Comparison of ENCODE assay signal across 9 cellular contexts in the genomic region with DNA sequence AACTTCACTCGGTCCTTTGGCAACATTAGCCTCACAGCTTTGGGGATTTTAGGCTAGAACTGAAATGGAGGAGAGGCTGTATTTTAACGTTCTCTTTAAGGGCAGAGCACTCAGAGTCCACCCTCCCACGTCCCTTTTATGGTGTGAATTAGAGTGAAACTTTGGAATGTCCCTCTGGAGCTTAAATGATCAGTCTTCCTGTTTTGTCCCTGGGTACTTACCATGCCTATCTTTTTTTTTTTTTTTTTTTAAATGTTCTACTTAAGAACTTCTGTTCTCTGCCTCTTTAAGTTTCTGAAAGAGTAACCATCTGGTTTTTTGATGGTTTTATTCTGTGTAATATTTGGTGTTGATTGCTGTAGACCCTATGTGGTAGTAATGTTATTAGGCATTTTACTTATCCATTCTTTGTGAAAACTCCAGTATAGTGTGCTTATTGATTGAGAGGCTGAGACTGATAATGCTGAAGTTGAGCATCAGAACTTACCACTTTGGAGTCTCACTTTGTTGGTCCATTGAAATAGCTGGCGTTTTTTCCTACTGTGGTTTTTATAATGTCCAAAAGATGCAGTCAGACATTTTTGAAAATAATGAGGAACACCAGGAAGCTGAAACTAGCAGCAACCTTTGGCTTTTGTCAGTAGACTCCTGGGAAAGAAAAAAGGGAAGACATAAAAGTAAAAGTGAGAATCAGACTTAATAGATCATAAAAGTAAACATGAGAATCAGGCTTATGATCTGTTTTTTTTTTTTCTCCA. TPM values are rescaled to one million over a fixed set of nuclear protein-coding genes. Genes with fewer than 3 reads are reported as not detected.
DNase-seq lines count a peak whose midpoint lies in the region; ATAC-seq and TF ChIP-seq lines count a peak whose summit lies in the region.
"Had no signal": no experiment of that assay in that cellular context is flagged by ENCODE, and none has a peak within 500 bp of the region (broad histone marks: within the 10 kb centered on the region; RNA-seq: fewer than 3 reads in every experiment).

No MANE protein-coding gene starts in this region.

- no peak overlapping the region for H3K4me3 ChIP-seq in choroid plexus epithelial cell (ENCODE audit: low read depth, low read length)
- H3K4me3 ChIP-seq in lower lobe of right lung: no peak overlapping the region
- peak overlapping the region in 1 of 4 donors; percentile 7 for H3K4me3 ChIP-seq in stomach
- H3K4me3 ChIP-seq in CD4-positive, alpha-beta memory T cell (ENCODE audit: low read length in 2 of 2): no peak overlapping the region

- CTCF ChIA-PET in CD4-positive, alpha-beta memory T cell (lab: Charles Lee; ENCODE audit: partially characterized antibody): no interaction called here

- peak overlapping the region in 1 of 7 donors; percentile 2 for H3K27ac Mint-ChIP-seq in CD4-positive, alpha-beta memory T cell

- DNase-seq in HCEC 1CT (peak; percentile 27), choroid plexus epithelial cell (ENCODE audit: low read depth) (peak; percentile 58), lower lobe of right lung (no peak), stomach (no peak), NCI-H524 treated with DMSO at 0.1 percent for 48 hours (lab: John Stamatoyannopoulos, UW) (no peak), mesenteric fat pad (ENCODE audit: low spot score) (no peak)
- DNase-seq in CD4-positive, alpha-beta memory T cell: no peak
- DNase-seq: NCI-H2107 had no signal

- H3K9me3 ChIP-seq in lower lobe of right lung: no peaks in the 10 kb centered on the region
- H3K9me3 ChIP-seq in stomach: no peaks in the 10 kb centered on the region
- no peaks in the 10 kb centered on the region for H3K9me3 ChIP-seq in CD4-positive, alpha-beta memory T cell (ENCODE audit: control insufficient read depth in 1 of 2, low read length in 2 of 2)

- H3K36me3 ChIP-seq in lower lobe of right lung (no peaks in the 10 kb centered on the region), stomach (peaks cover 0 to 5% (median 0%) of the 10 kb centered on the region in 4 donors)
- peaks cover 4% of the 10 kb centered on the region for H3K36me3 ChIP-seq in CD4-positive, alpha-beta memory T cell (ENCODE audit: insufficient read depth, low read length)

- POLR2A ChIA-PET in CD4-positive, alpha-beta memory T cell (lab: Charles Lee; ENCODE audit: partially characterized antibody): interaction anchor here (0.5 kb wide), 1 partner anchor 458 kb away, joined by 3 read pairs; no protein-coding TSS in a partner anchor

- 28 to 46% (median 34%) methylated on average over 4 of the region's 4 CpGs for WGBS in stomach, 5 donors

- no peaks in the 10 kb centered on the region for H3K9me3 Mint-ChIP-seq in CD4-positive, alpha-beta memory T cell

- H3K27me3 Mint-ChIP-seq in CD4-positive, alpha-beta memory T cell: no peaks in the 10 kb centered on the region

- TF ChIP-seq POLR2A in stomach (IDR thresholded peaks at IDR 0.05): no peak

- H3K27ac ChIP-seq in lower lobe of right lung (peak overlapping the region; percentile 54), stomach (peak overlapping the region in 4 of 5 donors; percentile 71 to 83 (median 74))
- no peak overlapping the region for H3K27ac ChIP-seq in CD4-positive, alpha-beta memory T cell (ENCODE audit: low read depth, low read length)

- peaks cover 70% of the 10 kb centered on the region for H3K4me1 ChIP-seq in lower lobe of right lung
- peaks cover 17 to 93% (median 54%) of the 10 kb centered on the region in 4 donors for H3K4me1 ChIP-seq in stomach
- peaks cover 23% of the 10 kb centered on the region for H3K4me1 ChIP-seq in CD4-positive, alpha-beta memory T cell (ENCODE audit: insufficient read depth, low read length)

- H3K4me3 Mint-ChIP-seq in CD4-positive, alpha-beta memory T cell: peak overlapping the region in 1 of 8 donors; percentile 8

- no peak for TF ChIP-seq EP300 in stomach (IDR thresholded peaks at IDR 0.05)

- H3K27me3 ChIP-seq in lower lobe of right lung (ENCODE audit: low read depth) (no peaks in the 10 kb centered on the region), stomach (no peaks in the 10 kb centered on the region)
- no peaks in the 10 kb centered on the region for H3K27me3 ChIP-seq in CD4-positive, alpha-beta memory T cell (ENCODE audit: insufficient read depth, low read length)

- TF ChIP-seq CTCF in choroid plexus epithelial cell (conservative IDR thresholded peaks at IDR 0.05; ENCODE audit: low read depth, low read length) (no peak), lower lobe of right lung (IDR thresholded peaks at IDR 0.05) (no peak), stomach (IDR thresholded peaks at IDR 0.05) (no peak)

- peaks cover 18 to 42% (median 30%) of the 10 kb centered on the region in 4 donors for H3K4me1 Mint-ChIP-seq in CD4-positive, alpha-beta memory T cell

- peaks cover 19 to 21% of the 10 kb centered on the region in 2 donors for H3K36me3 Mint-ChIP-seq in CD4-positive, alpha-beta memory T cell

- ATAC-seq in lower lobe of right lung (peak; percentile 61 to 87), HG03460 (IDR thresholded peaks at IDR 0.05; ENCODE audit: unreplicated experiment) (no peak)

- intact Hi-C loops in lower lobe of right lung (cut with DNase I) (no loop called here), stomach (cut with DNase I; ENCODE audit: low total_unique reads) (no loop called here)
- intact Hi-C loops in CD4-positive, alpha-beta memory T cell (cut with micrococcal nuclease): no loop called here

RNA-seq across cellular contexts. Expression of gene UVRAG, which starts 11.6 kb away (rescaled TPM):
- total RNA-seq in lower lobe of right lung: 36.0 TPM
- 10 to 100 TPM; 18.8 to 55.5 (median 33.0) TPM for total RNA-seq in stomach
- 1 to 10 TPM; 4.7 to 8.9 (median 6.5) TPM for polyA plus RNA-seq in stomach
- 10 to 100 TPM; 22.0 to 32.2 TPM for total RNA-seq in CD4-positive, alpha-beta memory T cell
- 10 to 100 TPM; 11.2 to 20.5 TPM for polyA plus RNA-seq in CD4-positive, alpha-beta memory T cell
- 80.4 TPM for total RNA-seq in mesenteric fat pad

RNA-seq across cellular contexts. Expression of gene DGAT2, which starts 58.1 kb away (rescaled TPM):
- total RNA-seq in lower lobe of right lung: 7.4 TPM
- 10 to 100 TPM in 1 of 5 donors, 1 to 10 TPM in 1, under 1 TPM in 1, not detected in 2; 0.45 to 16.1 (median 5.5) TPM for total RNA-seq in stomach
- polyA plus RNA-seq in stomach: 1 to 10 TPM; 1.7 to 5.0 (median 2.4) TPM
- under 1 TPM; 0.17 to 0.35 TPM for total RNA-seq in CD4-positive, alpha-beta memory T cell
- polyA plus RNA-seq in CD4-positive, alpha-beta memory T cell: under 1 TPM; 0.08 to 0.38 TPM
- total RNA-seq in mesenteric fat pad: 337 TPM

Comparison
In these comparisons a context has a peak if more than half of its experiments do, and no peak if none do; other contexts are left out.
1. DNase-seq: peak in HCEC 1CT (single experiment) and choroid plexus epithelial cell (single experiment); none in lower lobe of right lung (single experiment), stomach (single experiment), CD4-positive, alpha-beta memory T cell (0 of 5), NCI-H524 treated with DMSO at 0.1 percent for 48 hours (single experiment) and mesenteric fat pad (single experiment).
2. RNA of gene DGAT2, which starts 58.1 kb away (total RNA-seq): 337 TPM in mesenteric fat pad (single experiment); 7.4 TPM in lower lobe of right lung (single experiment), 0.45 to 16.1 TPM in stomach and 0.17 to 0.35 TPM in CD4-positive, alpha-beta memory T cell; every median in the first group is over 10 times any median in the second.